Comparison of ENCODE assay signal across 9 cellular contexts in genomic region chr11:46649180-46649738, GRCh38. TPM values are rescaled to one million over a fixed set of nuclear protein-coding genes. Genes with fewer than 3 reads are reported as not detected.
DNase-seq lines count a peak whose midpoint lies in the region; ATAC-seq and TF ChIP-seq lines count a peak whose summit lies in the region.
"Had no signal": no experiment of that assay in that cellular context is flagged by ENCODE, and none has a peak within 500 bp of the region (broad histone marks: within the 10 kb centered on the region; RNA-seq: fewer than 3 reads in every experiment).

No MANE protein-coding gene starts in this region.

- H3K27ac ChIP-seq in colonic mucosa (no peak overlapping the region), lung (ENCODE audit: low read depth in 1 of 2, low read length in 1 of 2) (peak overlapping the region in 1 of 2 donors; percentile 72), tibial nerve (peak overlapping the region; percentile 75 to 95 (median 88))

- ATAC-seq in lung (ENCODE audit: insufficient read depth, low FRiP score) (no peak), GM21360 (IDR thresholded peaks at IDR 0.05; ENCODE audit: unreplicated experiment) (no peak), GM19467 (IDR thresholded peaks at IDR 0.05; ENCODE audit: unreplicated experiment) (no peak)

- WGBS in lung, 2 donors: 73 to 78% methylated on average over 2 of the region's 2 CpGs
- 17 to 19% methylated on average over 2 of the region's 2 CpGs for WGBS in tibial nerve, 2 donors

- DNase-seq in NCI-H2107 treated with DMSO at 0.1 percent for 48 hours (lab: John Stamatoyannopoulos, UW; ENCODE audit: unreplicated experiment) (peak; percentile 86), colonic mucosa (peak; percentile 29), lung (ENCODE audit: low spot score) (peak; percentile 33), tibial nerve (ENCODE audit: low spot score in 2 of 2) (peak; percentile 54 to 87), ecto neural progenitor cell (ENCODE audit: low spot score) (no peak), NCI-H1048 (lab: John Stamatoyannopoulos, UW) (no peak)
- DNase-seq: stimulated activated CD4-positive, alpha-beta T cell treated with anti-CD3 and anti-CD28 coated beads, Interleukin-12 subunit alpha, Interleukin-12 subunit beta, amount 100 ng/mL, for 4 hours had no signal

- TF ChIP-seq CTCF in colonic mucosa (IDR thresholded peaks at IDR 0.05) (no peak), lung (IDR thresholded peaks at IDR 0.05; ENCODE audit: control extremely low read depth, extremely low read depth) (no peak), tibial nerve (IDR thresholded peaks at IDR 0.05) (peak in 1 of 5 experiments; percentile 14)

- peaks cover 32% of the 10 kb centered on the region for H3K36me3 ChIP-seq in colonic mucosa
- peaks cover 36 to 40% of the 10 kb centered on the region in 2 donors for H3K36me3 ChIP-seq in lung (ENCODE audit: control insufficient read depth in 2 of 2, insufficient read depth in 2 of 2, low read length in 2 of 2)
- peaks cover 0 to 61% (median 11%) of the 10 kb centered on the region in 3 donors for H3K36me3 ChIP-seq in tibial nerve

- no peaks in the 10 kb centered on the region for H3K9me3 ChIP-seq in colonic mucosa
- H3K9me3 ChIP-seq in lung (ENCODE audit: control insufficient read depth in 2 of 2, insufficient read depth in 1 of 2, low read length in 1 of 2): no peaks in the 10 kb centered on the region
- no peaks in the 10 kb centered on the region for H3K9me3 ChIP-seq in tibial nerve

- no peaks in the 10 kb centered on the region for H3K4me1 ChIP-seq in colonic mucosa
- H3K4me1 ChIP-seq in lung (ENCODE audit: control insufficient read depth in 2 of 2, insufficient read depth in 2 of 2, low read length in 2 of 2): peaks cover 0 to 8% of the 10 kb centered on the region in 2 donors
- H3K4me1 ChIP-seq in tibial nerve: peaks cover 4 to 47% (median 22%) of the 10 kb centered on the region in 4 donors

- H3K4me3 ChIP-seq in colonic mucosa (no peak overlapping the region), lung (no peak overlapping the region), tibial nerve (no peak overlapping the region)

- H3K9ac ChIP-seq in colonic mucosa (ENCODE audit: low read depth in 2 of 2, low read length in 2 of 2): no peak overlapping the region

- TF ChIP-seq EP300 in tibial nerve (IDR thresholded peaks at IDR 0.05): peak; percentile 98

- H3K27me3 ChIP-seq in colonic mucosa (no peaks in the 10 kb centered on the region), lung (ENCODE audit: control insufficient read depth, insufficient read depth) (no peaks in the 10 kb centered on the region), tibial nerve (no peaks in the 10 kb centered on the region)

- TF ChIP-seq POLR2A in tibial nerve (IDR thresholded peaks at IDR 0.05): no peak

- intact Hi-C loops in colonic mucosa (cut with DNase I): no loop called here

RNA-seq across cellular contexts. Expression of gene ATG13, which starts 31.9 kb away (rescaled TPM):
- total RNA-seq in colonic mucosa (10 to 100 TPM; 58.3 to 61.3 TPM), lung (10 to 100 TPM; 63.8 to 72.8 TPM), tibial nerve (100 to 1,000 TPM; 113 to 203 (median 139) TPM)
- 10 to 100 TPM; 29.1 to 40.9 TPM for polyA plus RNA-seq in lung

RNA-seq across cellular contexts. Expression of gene HARBI1, which starts 32.2 kb away (rescaled TPM):
- total RNA-seq in colonic mucosa (1 to 10 TPM; 4.5 to 5.0 TPM), lung (1 to 10 TPM; 2.6 to 5.2 TPM), tibial nerve (1 to 10 TPM in 3 of 4 donors, under 1 TPM in 1; 0.59 to 5.2 (median 2.6) TPM)
- 1 to 10 TPM; 1.4 to 4.5 TPM for polyA plus RNA-seq in lung

RNA-seq across cellular contexts. Expression of gene ARHGAP1, which starts 51.2 kb away (rescaled TPM):
- total RNA-seq in colonic mucosa (10 to 100 TPM; 68.3 to 81.7 TPM), lung (10 to 100 TPM; 41.5 to 87.9 TPM), tibial nerve (10 to 100 TPM; 47.9 to 83.0 (median 59.8) TPM)
- 10 to 100 TPM; 23.3 to 31.7 TPM for polyA plus RNA-seq in lung

RNA-seq across cellular contexts. Expression of gene ZNF408, which starts 51.6 kb away (rescaled TPM):
- total RNA-seq in colonic mucosa (10 to 100 TPM; 11.7 to 15.5 TPM), lung (10 to 100 TPM in 1 of 2 donors, 1 to 10 TPM in 1; 3.2 to 12.7 TPM), tibial nerve (10 to 100 TPM in 3 of 4 donors, 1 to 10 TPM in 1; 8.8 to 21.6 (median 13.7) TPM)
- 1 to 10 TPM; 5.8 to 7.9 TPM for polyA plus RNA-seq in lung

RNA-seq across cellular contexts. Expression of gene AMBRA1, which starts 55.4 kb away (rescaled TPM):
- total RNA-seq in colonic mucosa: 10 to 100 TPM; 32.7 to 33.8 TPM
- total RNA-seq in lung: 10 to 100 TPM; 34.5 to 41.2 TPM
- 10 to 100 TPM in 1 of 2 donors, 1 to 10 TPM in 1; 7.4 to 12.9 TPM for polyA plus RNA-seq in lung
- total RNA-seq in tibial nerve: 10 to 100 TPM; 31.0 to 43.7 (median 35.8) TPM

Comparison
In these comparisons a context has a peak if more than half of its experiments do, and no peak if none do; other contexts are left out.
1. DNase-seq: peak in NCI-H2107 treated with DMSO at 0.1 percent for 48 hours (single experiment), colonic mucosa (single experiment), lung (single experiment) and tibial nerve (2 of 2); none in ecto neural progenitor cell (single experiment) and NCI-H1048 (single experiment).